Comparison of ENCODE assay signal across 17 cellular contexts in genomic region chr19:48196321-48196761, GRCh38. TPM values are rescaled to one million over a fixed set of nuclear protein-coding genes. Genes with fewer than 3 reads are reported as not detected.
DNase-seq lines count a peak whose midpoint lies in the region; ATAC-seq and TF ChIP-seq lines count a peak whose summit lies in the region.
"Had no signal": no experiment of that assay in that cellular context is flagged by ENCODE, and none has a peak within 500 bp of the region (broad histone marks: within the 10 kb centered on the region; RNA-seq: fewer than 3 reads in every experiment).

No MANE protein-coding gene starts in this region.

- H3K4me3 ChIP-seq in left ventricle myocardium inferior (no peak overlapping the region), heart right ventricle (no peak overlapping the region)

- 58 to 63% methylated on average over 23 of the region's 23 CpGs for WGBS in heart right ventricle, 2 donors

- no peaks in the 10 kb centered on the region for H3K27me3 Mint-ChIP-seq in stimulated activated naive B cell treated with anti-CD40 and anti-IgM and Interleukin-4, amounts not matched to agents 10 μg/mL and 1 μg/mL and 100 μg/mL, for 72 hours
- H3K27me3 Mint-ChIP-seq: activated naive CD4-positive, alpha-beta T cell treated with anti-CD3 and anti-CD28 coated beads, Interleukin-2, amount 50 U/mL, for 24 hours; progenitor cell of endocrine pancreas had no signal

- H3K36me3 ChIP-seq in left ventricle myocardium inferior (no peaks in the 10 kb centered on the region), heart right ventricle (peaks cover 0 to 3% (median 0%) of the 10 kb centered on the region in 9 donors)
- H3K36me3 ChIP-seq: brain microvascular endothelial cell had no signal

- H3K27me3 ChIP-seq in left ventricle myocardium inferior (ENCODE audit: low read depth) = no peaks in the 10 kb centered on the region
- H3K27me3 ChIP-seq in heart right ventricle = no peaks in the 10 kb centered on the region
- H3K27me3 ChIP-seq: brain microvascular endothelial cell had no signal

- ATAC-seq in Right ventricle myocardium superior (ENCODE audit: poor library complexity) (peak; percentile 29), heart right ventricle (peak in 7 of 8 donors; percentile 7 to 32 (median 25)), GM21526 (IDR thresholded peaks at IDR 0.05; ENCODE audit: low FRiP score, unreplicated experiment) (no peak)
- no peak for ATAC-seq in stimulated activated naive B cell treated with anti-CD40 and anti-IgM and Interleukin-4, amounts not matched to agents 10 μg/mL and 1 μg/mL and 100 μg/mL, for 72 hours (replicated peaks)

- no peaks in the 10 kb centered on the region for H3K9me3 Mint-ChIP-seq in stimulated activated naive B cell treated with anti-CD40 and anti-IgM and Interleukin-4, amounts not matched to agents 10 μg/mL and 1 μg/mL and 100 μg/mL, for 72 hours
- H3K9me3 Mint-ChIP-seq: activated naive CD4-positive, alpha-beta T cell treated with anti-CD3 and anti-CD28 coated beads, Interleukin-2, amount 50 U/mL, for 24 hours had no signal

- intact Hi-C loops in Right ventricle myocardium superior (cut with DNase I) (no loop called here), left ventricle myocardium inferior (cut with micrococcal nuclease) (no loop called here), heart right ventricle (cut with DNase I) (no loop called here)

- peak; percentile 45 for DNase-seq in Right ventricle myocardium superior
- no peak for DNase-seq in left ventricle myocardium inferior
- peak; percentile 83 for DNase-seq in NCI-H146 treated with DMSO at 0.1 percent for 48 hours (lab: John Stamatoyannopoulos, UW; ENCODE audit: unreplicated experiment)
- DNase-seq in heart right ventricle = no peak
- DNase-seq in stimulated activated naive B cell treated with anti-CD40 and anti-IgM and Interleukin-4, amounts not matched to agents 10 μg/mL and 1 μg/mL and 100 μg/mL, for 72 hours = no peak
- no peak for DNase-seq in dermis blood vessel endothelial cell
- DNase-seq in GF-D8 (lab: John Stamatoyannopoulos, UW) = no peak
- DNase-seq: activated CD4-positive, CD25-positive, alpha-beta regulatory T cell; brain microvascular endothelial cell; DMS153; hippocampal formation; NCI-H1694; NCI-H524 treated with DMSO at 0.1 percent for 48 hours; T-helper 1 cell had no signal

- peaks cover 16% of the 10 kb centered on the region for H3K4me1 ChIP-seq in left ventricle myocardium inferior
- H3K4me1 ChIP-seq in heart right ventricle = peaks cover 0 to 16% (median 12%) of the 10 kb centered on the region in 9 donors

- no peak overlapping the region for H3K27ac ChIP-seq in left ventricle myocardium inferior (replicated peaks)
- peak overlapping the region in 1 of 10 donors; percentile 31 for H3K27ac ChIP-seq in heart right ventricle
- H3K27ac ChIP-seq: brain microvascular endothelial cell had no signal

- TF ChIP-seq CTCF in left ventricle myocardium inferior (IDR thresholded peaks at IDR 0.05; ENCODE audit: borderline replicate concordance) (no peak), heart right ventricle (IDR thresholded peaks at IDR 0.05) (no peak)

- peak overlapping the region; percentile 52 for H3K27ac Mint-ChIP-seq in stimulated activated naive B cell treated with anti-CD40 and anti-IgM and Interleukin-4, amounts not matched to agents 10 μg/mL and 1 μg/mL and 100 μg/mL, for 72 hours
- H3K27ac Mint-ChIP-seq: activated naive CD4-positive, alpha-beta T cell treated with anti-CD3 and anti-CD28 coated beads, Interleukin-2, amount 50 U/mL, for 24 hours; progenitor cell of endocrine pancreas had no signal

- H3K4me1 Mint-ChIP-seq in stimulated activated naive B cell treated with anti-CD40 and anti-IgM and Interleukin-4, amounts not matched to agents 10 μg/mL and 1 μg/mL and 100 μg/mL, for 72 hours = peaks cover 9 to 20% of the 10 kb centered on the region in 2 donors
- H3K4me1 Mint-ChIP-seq: activated naive CD4-positive, alpha-beta T cell treated with anti-CD3 and anti-CD28 coated beads, Interleukin-2, amount 50 U/mL, for 24 hours had no signal

- no peaks in the 10 kb centered on the region for H3K9me3 ChIP-seq in left ventricle myocardium inferior (replicated peaks)
- no peaks in the 10 kb centered on the region for H3K9me3 ChIP-seq in heart right ventricle

- H3K4me3 Mint-ChIP-seq in stimulated activated naive B cell treated with anti-CD40 and anti-IgM and Interleukin-4, amounts not matched to agents 10 μg/mL and 1 μg/mL and 100 μg/mL, for 72 hours = no peak overlapping the region
- H3K4me3 Mint-ChIP-seq: activated naive CD4-positive, alpha-beta T cell treated with anti-CD3 and anti-CD28 coated beads, Interleukin-2, amount 50 U/mL, for 24 hours had no signal

- peaks cover 24 to 27% of the 10 kb centered on the region in 2 donors for H3K36me3 Mint-ChIP-seq in stimulated activated naive B cell treated with anti-CD40 and anti-IgM and Interleukin-4, amounts not matched to agents 10 μg/mL and 1 μg/mL and 100 μg/mL, for 72 hours

RNA-seq across cellular contexts. Expression of gene ZSWIM9, which starts 25.9 kb away (rescaled TPM):
- 6.9 TPM for total RNA-seq in Right ventricle myocardium superior
- 7.6 TPM for total RNA-seq in left ventricle myocardium inferior
- 1 to 10 TPM; 5.5 to 8.5 (median 6.6) TPM for total RNA-seq in heart right ventricle
- polyA plus RNA-seq in heart right ventricle = 1 to 10 TPM; 3.8 to 4.1 TPM
- total RNA-seq in dermis blood vessel endothelial cell = 3.1 and 5.0 TPM in 2 replicates

RNA-seq across cellular contexts. Expression of gene LIG1, which starts 26.2 kb away (rescaled TPM):
- total RNA-seq in Right ventricle myocardium superior (2.4 TPM), left ventricle myocardium inferior (3.4 TPM), heart right ventricle (1 to 10 TPM; 1.8 to 8.5 (median 3.5) TPM), dermis blood vessel endothelial cell (32.5 and 46.9 TPM in 2 replicates)
- polyA plus RNA-seq in heart right ventricle = 1 to 10 TPM; 5.2 to 9.9 TPM

RNA-seq across cellular contexts. Expression of gene CARD8, which starts 59.4 kb away (rescaled TPM):
- total RNA-seq in Right ventricle myocardium superior = 27.1 TPM
- 33.3 TPM for total RNA-seq in left ventricle myocardium inferior
- total RNA-seq in heart right ventricle = 10 to 100 TPM; 19.5 to 49.5 (median 29.4) TPM
- polyA plus RNA-seq in heart right ventricle = 10 to 100 TPM; 18.9 to 44.2 TPM
- total RNA-seq in dermis blood vessel endothelial cell = 104 and 112 TPM in 2 replicates

Comparison
In these comparisons a context has a peak if more than half of its experiments do, and no peak if none do; other contexts are left out.
1. DNase-seq: peak in Right ventricle myocardium superior (single experiment) and NCI-H146 treated with DMSO at 0.1 percent for 48 hours (single experiment); none in left ventricle myocardium inferior (single experiment), heart right ventricle (0 of 2), stimulated activated naive B cell treated with anti-CD40 and anti-IgM and Interleukin-4, amounts not matched to agents 10 μg/mL and 1 μg/mL and 100 μg/mL, for 72 hours (single experiment), dermis blood vessel endothelial cell (single experiment) and GF-D8 (single experiment).
2. ATAC-seq: peak in Right ventricle myocardium superior (single experiment) and heart right ventricle (7 of 8); none in stimulated activated naive B cell treated with anti-CD40 and anti-IgM and Interleukin-4, amounts not matched to agents 10 μg/mL and 1 μg/mL and 100 μg/mL, for 72 hours (0 of 2) and GM21526 (single experiment).